ENCODE assay signal across 8 cellular contexts in the genomic region with DNA sequence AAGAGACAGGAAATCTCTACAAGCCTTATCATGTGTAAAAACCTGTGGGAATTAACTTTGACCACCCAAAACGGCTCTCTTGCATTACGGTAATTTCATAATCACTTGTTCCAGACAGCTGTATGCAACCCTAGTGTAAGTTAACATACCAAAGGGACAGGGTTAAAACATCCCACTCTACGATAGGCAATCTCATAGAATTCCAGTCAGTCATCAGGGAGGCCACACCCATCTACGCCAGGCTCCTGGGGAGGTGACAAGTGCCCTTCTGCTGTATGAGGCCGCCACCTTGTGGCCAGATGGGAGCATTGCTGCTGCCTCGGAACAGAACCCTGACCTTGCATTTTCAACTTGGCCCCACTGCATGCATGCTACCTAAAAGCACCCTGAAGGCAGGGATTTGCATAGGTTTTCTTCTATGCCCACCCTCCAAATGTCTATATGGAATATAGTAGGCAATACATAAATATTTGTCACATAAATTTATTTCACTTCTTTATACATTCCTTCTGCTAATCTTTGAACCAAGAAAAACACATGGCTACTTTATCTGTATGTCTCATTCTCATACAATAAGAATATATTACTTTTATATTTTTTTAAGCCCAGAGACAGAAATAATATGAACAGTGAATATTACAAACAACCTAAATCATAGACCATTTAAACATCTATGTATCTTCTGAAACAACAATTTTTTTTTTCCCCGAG. TPM values are rescaled to one million over a fixed set of nuclear protein-coding genes. Genes with fewer than 3 reads are reported as not detected.
DNase-seq lines count a peak whose midpoint lies in the region; ATAC-seq lines count a peak whose summit lies in the region.

No MANE protein-coding gene starts in this region.

- no peaks in the 10 kb centered on the region for H3K9me3 Mint-ChIP-seq in activated naive CD8-positive, alpha-beta T cell (ENCODE audit: low read depth)

- DNase-seq in DMS 273 (lab: John Stamatoyannopoulos, UW; ENCODE audit: unreplicated experiment) (peak; percentile 94), HCEC 1CT (peak; percentile 94), NCI-H1417 treated with DMSO at 0.1 percent for 48 hours (lab: John Stamatoyannopoulos, UW) (peak; percentile 61), SKM-1 treated with dmso at 0.1 percent for 144 hours (lab: John Stamatoyannopoulos, UW; ENCODE audit: unreplicated experiment) (peak; percentile 90), Right ventricle myocardium inferior (ENCODE audit: missing footprints) (peak; percentile 94), posterior vena cava (ENCODE audit: low spot score) (peak; percentile 96), ureter (ENCODE audit: low spot score) (peak; percentile 93)

- H3K36me3 Mint-ChIP-seq in activated naive CD8-positive, alpha-beta T cell: no peaks in the 10 kb centered on the region

- H3K4me1 Mint-ChIP-seq in activated naive CD8-positive, alpha-beta T cell (ENCODE audit: low read depth): peaks cover 15% of the 10 kb centered on the region

- intact Hi-C loops in Right ventricle myocardium inferior (cut with DNase I): no loop called here
- intact Hi-C loops in posterior vena cava (cut with DNase I): no loop called here

- no peak overlapping the region for H3K27ac Mint-ChIP-seq in activated naive CD8-positive, alpha-beta T cell

- H3K4me3 Mint-ChIP-seq in activated naive CD8-positive, alpha-beta T cell: peak overlapping the region; percentile 9

- ATAC-seq in Right ventricle myocardium inferior: peak; percentile 97

- H3K27me3 Mint-ChIP-seq in activated naive CD8-positive, alpha-beta T cell: no peaks in the 10 kb centered on the region

RNA-seq across cellular contexts. Expression of gene HSF2BP, which starts 12.6 kb away (rescaled TPM):
- not detected for total RNA-seq in Right ventricle myocardium inferior
- under 1 TPM; 0.46 to 0.48 TPM for total RNA-seq in posterior vena cava
- 2.0 TPM for total RNA-seq in ureter

RNA-seq across cellular contexts. Expression of gene RRP1B, which starts 12.7 kb away (rescaled TPM):
- total RNA-seq in Right ventricle myocardium inferior (9.5 TPM), posterior vena cava (10 to 100 TPM; 14.6 to 15.2 TPM), ureter (22.5 TPM)

Comparison
In these comparisons a context has a peak if more than half of its experiments do, and no peak if none do; other contexts are left out.
1. Peak in every context shown above with its lines: DNase-seq and ATAC-seq.